In the genomic region with DNA sequence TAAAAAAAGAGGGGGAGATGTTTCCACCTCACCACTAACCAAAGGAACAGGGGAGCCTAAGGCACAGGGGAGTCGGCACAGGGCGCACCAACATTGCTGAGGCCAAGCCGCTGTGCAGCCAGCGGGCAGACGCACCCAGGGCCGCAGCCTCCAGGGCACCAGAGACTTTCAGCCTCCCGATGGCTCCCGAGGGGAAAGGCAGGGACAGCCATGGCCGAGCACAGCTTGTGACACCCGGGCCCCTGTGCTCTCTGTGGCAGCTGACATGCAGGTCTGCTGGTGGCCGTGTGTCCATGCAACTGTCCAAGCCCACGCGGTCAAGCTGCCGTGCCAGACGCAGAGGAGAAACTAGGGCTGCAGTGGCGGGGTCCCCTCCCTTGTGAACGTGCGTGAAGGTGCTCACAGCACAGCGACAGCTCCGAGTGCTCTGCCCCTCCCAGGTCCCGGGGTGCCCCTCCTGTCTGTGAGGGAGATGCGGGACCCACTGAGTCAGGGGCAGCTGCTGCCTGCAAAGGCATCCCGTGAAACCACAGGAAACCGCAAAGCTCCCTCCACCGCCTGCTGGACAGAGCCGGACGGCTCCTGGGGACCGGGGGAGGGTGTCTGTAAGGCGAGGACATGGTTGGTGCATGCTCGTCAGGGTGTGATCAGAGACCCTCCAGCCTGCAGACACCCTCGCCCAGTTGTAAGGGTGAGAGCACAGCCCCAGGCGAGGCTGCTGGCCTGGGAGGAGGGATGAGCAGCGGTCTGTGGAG, we compare ENCODE assay signal across 1 cellular context.
TF ChIP-seq lines count a peak whose summit lies in the region.

No MANE protein-coding gene starts in this region.

TF ChIP-seq in IMR-90, 13 proteins besides CTCF, POLR2A, EP300 and RAD21:
- TF ChIP-seq MAFK (IDR thresholded peaks at IDR 0.05; ENCODE audit: low read depth, low read length): no peak
- TF ChIP-seq RFX5 (IDR thresholded peaks at IDR 0.05; ENCODE audit: low read depth, low read length): no peak
- TF ChIP-seq MXI1 (IDR thresholded peaks at IDR 0.05; ENCODE audit: borderline replicate concordance, low read depth, low read length): no peak
- TF ChIP-seq MAZ (IDR thresholded peaks at IDR 0.05; ENCODE audit: borderline replicate concordance, low read depth, low read length): no peak
- TF ChIP-seq NFE2L2 (IDR thresholded peaks at IDR 0.05; ENCODE audit: low read depth, low read length): no peak
- no peak for TF ChIP-seq BHLHE40 (IDR thresholded peaks at IDR 0.05; ENCODE audit: low read depth, low read length)
- TF ChIP-seq, protein P1, sequence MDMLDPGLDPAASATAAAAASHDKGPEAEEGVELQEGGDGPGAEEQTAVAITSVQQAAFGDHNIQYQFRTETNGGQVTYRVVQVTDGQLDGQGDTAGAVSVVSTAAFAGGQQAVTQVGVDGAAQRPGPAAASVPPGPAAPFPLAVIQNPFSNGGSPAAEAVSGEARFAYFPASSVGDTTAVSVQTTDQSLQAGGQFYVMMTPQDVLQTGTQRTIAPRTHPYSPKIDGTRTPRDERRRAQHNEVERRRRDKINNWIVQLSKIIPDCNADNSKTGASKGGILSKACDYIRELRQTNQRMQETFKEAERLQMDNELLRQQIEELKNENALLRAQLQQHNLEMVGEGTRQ (IDR thresholded peaks at IDR 0.05; ENCODE audit: low read depth, low read length): no peak
- TF ChIP-seq, protein P2, sequence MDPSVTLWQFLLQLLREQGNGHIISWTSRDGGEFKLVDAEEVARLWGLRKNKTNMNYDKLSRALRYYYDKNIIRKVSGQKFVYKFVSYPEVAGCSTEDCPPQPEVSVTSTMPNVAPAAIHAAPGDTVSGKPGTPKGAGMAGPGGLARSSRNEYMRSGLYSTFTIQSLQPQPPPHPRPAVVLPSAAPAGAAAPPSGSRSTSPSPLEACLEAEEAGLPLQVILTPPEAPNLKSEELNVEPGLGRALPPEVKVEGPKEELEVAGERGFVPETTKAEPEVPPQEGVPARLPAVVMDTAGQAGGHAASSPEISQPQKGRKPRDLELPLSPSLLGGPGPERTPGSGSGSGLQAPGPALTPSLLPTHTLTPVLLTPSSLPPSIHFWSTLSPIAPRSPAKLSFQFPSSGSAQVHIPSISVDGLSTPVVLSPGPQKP (IDR thresholded peaks at IDR 0.05; ENCODE audit: borderline replicate concordance, low read depth, low read length): no peak
- TF ChIP-seq FOS (IDR thresholded peaks at IDR 0.05; ENCODE audit: low read depth, low read length): no peak
- no peak for TF ChIP-seq CEBPB (IDR thresholded peaks at IDR 0.05; ENCODE audit: low read depth, low read length)
- TF ChIP-seq RCOR1 (IDR thresholded peaks at IDR 0.05; ENCODE audit: insufficient replicate concordance, low read length): no peak
- TF ChIP-seq SMC3 (IDR thresholded peaks at IDR 0.05; ENCODE audit: low read depth, low read length): no peak
- no peak for TF ChIP-seq CHD1 (IDR thresholded peaks at IDR 0.05; ENCODE audit: low read depth, low read length)
